8 cellular contexts compared by ENCODE assay signal in the genomic region with DNA sequence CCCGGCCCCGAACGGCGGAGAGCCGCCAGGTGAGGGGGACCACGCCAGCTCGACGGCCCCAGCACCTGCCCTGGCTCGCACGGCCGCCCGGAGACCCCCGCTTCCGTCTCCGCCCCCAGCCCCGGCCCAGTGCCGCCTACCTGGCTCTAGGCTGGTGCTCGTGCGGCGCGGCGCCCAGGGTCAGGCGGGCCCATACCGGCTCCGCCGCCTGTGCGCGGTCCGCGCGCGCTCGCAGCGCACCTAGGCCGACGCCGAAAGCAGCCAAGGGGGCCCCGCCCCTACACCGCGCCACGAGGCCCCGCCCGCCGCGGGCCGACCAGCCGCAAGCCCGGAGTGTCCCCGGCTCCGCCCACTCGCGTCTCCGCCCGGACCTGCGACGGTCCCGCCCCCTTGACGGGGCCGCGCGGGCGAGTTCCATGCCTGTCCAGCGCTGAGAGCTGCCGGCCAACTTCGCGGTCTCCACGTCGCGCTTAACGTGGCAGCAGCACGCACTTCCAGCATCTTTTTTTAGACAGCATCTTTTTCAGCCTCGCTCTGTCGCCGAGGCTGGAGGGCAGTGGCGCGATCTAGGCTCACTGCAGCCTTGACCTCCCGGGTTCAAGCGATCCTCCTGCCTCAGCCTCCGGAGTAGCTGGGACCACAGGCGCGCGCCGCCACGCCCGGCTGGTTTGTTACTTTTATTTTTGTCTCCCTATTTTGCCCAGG. TPM values are rescaled to one million over a fixed set of nuclear protein-coding genes. Genes with fewer than 3 reads are reported as not detected.
DNase-seq lines count a peak whose midpoint lies in the region; ATAC-seq and TF ChIP-seq lines count a peak whose summit lies in the region.

A gene with protein sequence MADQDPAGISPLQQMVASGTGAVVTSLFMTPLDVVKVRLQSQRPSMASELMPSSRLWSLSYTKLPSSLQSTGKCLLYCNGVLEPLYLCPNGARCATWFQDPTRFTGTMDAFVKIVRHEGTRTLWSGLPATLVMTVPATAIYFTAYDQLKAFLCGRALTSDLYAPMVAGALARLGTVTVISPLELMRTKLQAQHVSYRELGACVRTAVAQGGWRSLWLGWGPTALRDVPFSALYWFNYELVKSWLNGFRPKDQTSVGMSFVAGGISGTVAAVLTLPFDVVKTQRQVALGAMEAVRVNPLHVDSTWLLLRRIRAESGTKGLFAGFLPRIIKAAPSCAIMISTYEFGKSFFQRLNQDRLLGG (minus strand): TSS at position 253 of the 705 bp plus-strand sequence. CDS start 1,261 bp downstream, outside the sequence.

- H3K27me3 ChIP-seq in adipocyte (replicated peaks; ENCODE audit: control insufficient read depth, insufficient read depth, low read length): no peaks in the 10 kb centered on the region
- no peaks in the 10 kb centered on the region for H3K27me3 ChIP-seq in cardiac muscle cell
- H3K27me3 ChIP-seq in transverse colon: no peaks in the 10 kb centered on the region

- peak within 1 kb of the TSS; percentile 92 for H3K9ac ChIP-seq in adipocyte (ENCODE audit: low read length)

- in situ Hi-C loops in transverse colon (cut with MboI; ENCODE audit: low pct_ligation_motif_present in 1 of 4, low pct_unique_long_range_greater_than_20kb in 1 of 4, low sequenced_read_pairs in 3 of 4): loop anchor here in 1 of 4 donors (10.0 kb wide), 1 partner anchor 110 kb away; a partner anchor contains a TSS

- no peak for TF ChIP-seq EP300 in transverse colon (IDR thresholded peaks at IDR 0.05; ENCODE audit: low read depth)

- TF ChIP-seq CTCF in GM12875 (IDR thresholded peaks at IDR 0.05; ENCODE audit: borderline replicate concordance, insufficient read depth, low read depth, low read length) (no peak), cardiac muscle cell (IDR thresholded peaks at IDR 0.05; ENCODE audit: low read depth, low read length) (no peak), transverse colon (IDR thresholded peaks at IDR 0.05) (no peak)

- H3K4me3 ChIP-seq in GM12875 (ENCODE audit: low read depth, low read length): peak within 1 kb of the TSS; percentile 94
- peak within 1 kb of the TSS; percentile 90 for H3K4me3 ChIP-seq in adipocyte (ENCODE audit: low read length)
- H3K4me3 ChIP-seq in cardiac muscle cell: peak within 1 kb of the TSS; percentile 53
- peak within 1 kb of the TSS; percentile 67 to 97 (median 83) for H3K4me3 ChIP-seq in transverse colon

- peak; percentile 63 for TF ChIP-seq POLR2A in transverse colon (IDR thresholded peaks at IDR 0.05)

- H3K36me3 ChIP-seq in adipocyte (ENCODE audit: control insufficient read depth, insufficient read depth, low read length, severe bottlenecking) (peaks cover 28% of the 10 kb centered on the region), cardiac muscle cell (peaks cover 2% of the 10 kb centered on the region), transverse colon (peaks cover 0 to 20% (median 5%) of the 10 kb centered on the region in 4 donors)

- H3K4me1 ChIP-seq in adipocyte (ENCODE audit: control insufficient read depth, insufficient read depth, low read length): peaks cover 17% of the 10 kb centered on the region
- H3K4me1 ChIP-seq in cardiac muscle cell (ENCODE audit: low read depth): no peaks in the 10 kb centered on the region
- H3K4me1 ChIP-seq in transverse colon: peaks cover 8 to 30% (median 25%) of the 10 kb centered on the region in 4 donors

- H3K27ac ChIP-seq in cardiac muscle cell (peak within 1 kb of the TSS; percentile 16), transverse colon (peak within 1 kb of the TSS; percentile 93 to 98 (median 96))

- WGBS in transverse colon (ENCODE audit: low coverage in 1 of 2), 2 donors: 0% methylated on average over 35 of the region's 85 CpGs; no CpG with 5 or more reads in 1 of the 2 donors

- DNase-seq in NCI-H1417 (lab: John Stamatoyannopoulos, UW) (peak; percentile 96 to 97 (median 96)), T follicular helper cell (ENCODE audit: low read depth) (peak; percentile 90), adipocyte (ENCODE audit: low read depth) (peak; percentile 98), cardiac muscle cell (ENCODE audit: low read depth in 1 of 2, low spot score in 1 of 2) (peak; percentile 97), pons (ENCODE audit: low spot score) (peak; percentile 87), transverse colon (peak; percentile 96)

- intact Hi-C loops in transverse colon (cut with DNase I; ENCODE audit: low total_unique reads): loop anchor here (1.0 to 2.0 kb wide), 2 partner anchors 23 to 106 kb away; a partner anchor contains a TSS

- no peaks in the 10 kb centered on the region for H3K9me3 ChIP-seq in adipocyte (ENCODE audit: control insufficient read depth, low read length)
- no peaks in the 10 kb centered on the region for H3K9me3 ChIP-seq in cardiac muscle cell (ENCODE audit: low read depth)
- H3K9me3 ChIP-seq in transverse colon: no peaks in the 10 kb centered on the region

- peak; percentile 78 for ATAC-seq in HG02759 (IDR thresholded peaks at IDR 0.05; ENCODE audit: unreplicated experiment)

RNA-seq across cellular contexts. Expression of the gene that starts here (rescaled TPM):
- total RNA-seq in cardiac muscle cell: 228 and 243 TPM in 2 replicates
- polyA plus RNA-seq in cardiac muscle cell: 252 and 284 TPM in 2 replicates
- total RNA-seq in transverse colon: 100 to 1,000 TPM; 136 to 154 (median 141) TPM

Comparison
In these comparisons a context has a peak if more than half of its experiments do, and no peak if none do; other contexts are left out.
1. Peak in every context shown above with its lines: DNase-seq, ATAC-seq, H3K4me3 ChIP-seq and H3K27ac ChIP-seq.